8 cellular contexts compared by ENCODE assay signal in genomic region chr17:7856840-7857723, GRCh38. TPM values are rescaled to one million over a fixed set of nuclear protein-coding genes. Genes with fewer than 3 reads are reported as not detected.
A peak's percentile ranks its signal among the peaks of the same experiment; 100 is the strongest.
DNase-seq lines count a peak whose midpoint lies in the region; ATAC-seq and TF ChIP-seq lines count a peak whose summit lies in the region.

TSS of gene NAA38 (minus strand) at chr17:7857559. CDS start at chr17:7857463, 96 bp downstream.

- WGBS in psoas muscle, 3 donors = 0 to 1% (median 0%) methylated on average over 60 to 62 of the region's 62 CpGs

- H3K4me3 ChIP-seq in psoas muscle (peak within 1 kb of the TSS; percentile 86), uterus (peak within 1 kb of the TSS; percentile 58 to 80)

- peak in 1 of 2 donors; percentile 64 for TF ChIP-seq POLR2A in uterus (IDR thresholded peaks at IDR 0.05)

- no peaks in the 10 kb centered on the region for H3K9me3 ChIP-seq in psoas muscle
- no peaks in the 10 kb centered on the region for H3K9me3 ChIP-seq in uterus

- H3K36me3 ChIP-seq in psoas muscle (ENCODE audit: insufficient read depth in 1 of 2, low read depth in 1 of 2) (peaks cover 5 to 47% of the 10 kb centered on the region in 2 donors), uterus (no peaks in the 10 kb centered on the region)

- H3K27me3 ChIP-seq in psoas muscle (ENCODE audit: insufficient read depth in 3 of 3, low read length in 2 of 3) (no peaks in the 10 kb centered on the region), uterus (no peaks in the 10 kb centered on the region)

- DNase-seq in GM13976 (ENCODE audit: low spot score) (peak; percentile 94), NCI-H146 (lab: John Stamatoyannopoulos, UW) (peak; percentile 99), T-helper 1 cell (peak; percentile 86 to 99 (median 94)), amygdala (lab: John Stamatoyannopoulos, UW) (peak; percentile 60 to 100 (median 97)), left ventricle myocardium superior (peak; percentile 97), psoas muscle (peak; percentile 96 to 98), uterus (peak; percentile 96 to 99)

- peak; percentile 76 for ATAC-seq in HG02870 (IDR thresholded peaks at IDR 0.05; ENCODE audit: unreplicated experiment)
- peak; percentile 87 for ATAC-seq in left ventricle myocardium superior
- ATAC-seq in psoas muscle = peak; percentile 88 to 92 (median 90)

- H3K27ac ChIP-seq in psoas muscle = peak within 1 kb of the TSS; percentile 93
- peak within 1 kb of the TSS; percentile 90 to 98 for H3K27ac ChIP-seq in uterus

- peaks cover 28% of the 10 kb centered on the region for H3K4me1 ChIP-seq in psoas muscle
- peaks cover 0 to 9% of the 10 kb centered on the region in 2 donors for H3K4me1 ChIP-seq in uterus

- in situ Hi-C loops in GM13976 (cut with MboI; ENCODE audit: low sequenced_read_pairs, unreplicated experiment) = no loop called here

- TF ChIP-seq CTCF in GM13976 (IDR thresholded peaks at IDR 0.05; ENCODE audit: borderline replicate concordance, control extremely low read depth, extremely low read depth, insufficient read depth, missing control alignments) = peak; percentile 56
- TF ChIP-seq CTCF in psoas muscle (IDR thresholded peaks at IDR 0.05) = peak; percentile 43
- TF ChIP-seq CTCF in uterus (IDR thresholded peaks at IDR 0.05) = peak; percentile 67 to 77 (median 72)

- intact Hi-C loops in left ventricle myocardium superior (cut with micrococcal nuclease) (loop anchor here (5.0 kb wide), 1 partner anchor 35 kb away; no protein-coding TSS in a partner anchor), psoas muscle (cut with DNase I) (loop anchor here in 1 of 2 donors (1.0 kb wide), 1 partner anchor 14 kb away; no protein-coding TSS in a partner anchor), uterus (cut with DNase I; ENCODE audit: low total_unique reads) (no loop called here)

RNA-seq across cellular contexts. Expression of gene NAA38, which starts in this region (rescaled TPM):
- total RNA-seq in left ventricle myocardium superior (93.2 TPM), psoas muscle (10 to 100 TPM; 60.8 to 95.4 (median 73.3) TPM), uterus (10 to 100 TPM in 3 of 4 donors, 1 to 10 TPM in 1; 3.6 to 94.7 (median 48.1) TPM)
- polyA plus RNA-seq in psoas muscle = 100 to 1,000 TPM; 104 to 148 (median 109) TPM

Comparison
In these comparisons a context has a peak if more than half of its experiments do, and no peak if none do; other contexts are left out.
1. Peak in every context shown above with its lines: DNase-seq, ATAC-seq, H3K4me3 ChIP-seq and H3K27ac ChIP-seq.